Comparison of ENCODE assay signal across 8 cellular contexts in genomic region chr2:216872624-216873023, GRCh38. TPM values are rescaled to one million over a fixed set of nuclear protein-coding genes. Genes with fewer than 3 reads are reported as not detected.
"Had no signal": no experiment of that assay in that cellular context is flagged by ENCODE, and none has a peak within 500 bp of the region (broad histone marks: within the 10 kb centered on the region; RNA-seq: fewer than 3 reads in every experiment).

No MANE protein-coding gene starts in this region.

- DNase-seq: H9, HCEC 1CT, IMR-90 had no signal

- ATAC-seq: GM23338, K562 had no signal

- H3K9me3 Mint-ChIP-seq: GM23338, H9 had no signal

- H3K27ac Mint-ChIP-seq: GM23338, H9 had no signal

- H3K4me3 Mint-ChIP-seq: GM23338, H9 had no signal

- H2AFZ ChIP-seq: GM23338 had no signal

- H3K27ac ChIP-seq: HL-60 had no signal

- H3K4me1 Mint-ChIP-seq: GM23338, H9 had no signal

- H3K4me3 ChIP-seq: GM23338, K562 had no signal

- H3K4me2 ChIP-seq: GM23338 had no signal

RNA-seq across cellular contexts. Expression of gene TNP1, which starts 12.8 kb away (rescaled TPM):
- total RNA-seq: GM23338, H1, H9, HT1080, IMR-90, K562 had no signal
- polyA plus RNA-seq: GM23338, H1, IMR-90, K562 had no signal
